24 cellular contexts compared by ENCODE assay signal in genomic region chr10:89963446-89964102, GRCh38.
DNase-seq lines count a peak whose midpoint lies in the region; ATAC-seq and TF ChIP-seq lines count a peak whose summit lies in the region.
"Had no signal": no experiment of that assay in that cellular context is flagged by ENCODE, and none has a peak within 500 bp of the region (broad histone marks: within the 10 kb centered on the region; RNA-seq: fewer than 3 reads in every experiment).

No MANE protein-coding gene starts in this region.

- DNase-seq in mammary epithelial cell (no peak), breast epithelium (ENCODE audit: low spot score in 2 of 2) (no peak), amniotic epithelial cell (ENCODE audit: low read depth) (peak; percentile 27), fibroblast of villous mesenchyme (ENCODE audit: low read depth) (peak; percentile 37), endothelial cell (ENCODE audit: low spot score) (no peak)
- DNase-seq in activated CD8-positive, alpha-beta memory T cell treated with anti-CD3 and anti-CD28 coated beads, Interleukin-2, amount 50 U/mL, for 48 hours, result no peak
- DNase-seq: ACHN, BE2C, Calu3, DMS79 treated with DMSO at 0.1 percent for 48 hours, KBM-7, MG63, NCI-H1105 treated with DMSO at 0.1 percent for 48 hours, NCI-H146, NCI-H2029, NCI-H526 treated with DMSO at 0.1 percent for 48 hours, PC-9, Right ventricle myocardium superior, RPMI8226 had no signal

- no peak overlapping the region for H3K4me3 Mint-ChIP-seq in endothelial cell (ENCODE audit: unreplicated experiment)
- H3K4me3 Mint-ChIP-seq: CD14-positive monocyte had no signal

- H3K36me3 ChIP-seq in mammary epithelial cell (ENCODE audit: insufficient read depth, low read length) (no peaks in the 10 kb centered on the region), breast epithelium (no peaks in the 10 kb centered on the region)
- H3K36me3 ChIP-seq: BE2C, MG63, SJSA1 had no signal

- intact Hi-C loops in mammary epithelial cell (cut with micrococcal nuclease) (no loop called here), breast epithelium (cut with DNase I; ENCODE audit: low total_unique reads) (no loop called here)

- H3K36me3 Mint-ChIP-seq in endothelial cell (ENCODE audit: low read depth, unreplicated experiment), result no peaks in the 10 kb centered on the region
- H3K36me3 Mint-ChIP-seq: CD14-positive monocyte had no signal

- H3K4me1 ChIP-seq in mammary epithelial cell (ENCODE audit: insufficient read depth, low read length), result peaks cover 7% of the 10 kb centered on the region
- no peaks in the 10 kb centered on the region for H3K4me1 ChIP-seq in breast epithelium
- H3K4me1 ChIP-seq: BE2C, SJSA1 had no signal

- TF ChIP-seq CTCF in mammary epithelial cell (conservative IDR thresholded peaks at IDR 0.05 in 1 of 2, IDR thresholded peaks at IDR 0.05 in 1 of 2; ENCODE audit: extremely low read depth in 1 of 2, insufficient read depth in 1 of 2, low read depth in 1 of 2, low read length in 2 of 2), result no peak
- TF ChIP-seq CTCF in breast epithelium (IDR thresholded peaks at IDR 0.05), result no peak
- no peak for TF ChIP-seq CTCF in fibroblast of villous mesenchyme (IDR thresholded peaks at IDR 0.05; ENCODE audit: insufficient read depth, low read depth, low read length)
- no peak for TF ChIP-seq CTCF in endothelial cell (IDR thresholded peaks at IDR 0.05; ENCODE audit: unreplicated experiment)

- no peaks in the 10 kb centered on the region for H3K9me3 Mint-ChIP-seq in endothelial cell (ENCODE audit: unreplicated experiment)

- H3K4me2 ChIP-seq in mammary epithelial cell (ENCODE audit: insufficient read depth, low read depth, low read length), result no peak overlapping the region
- H3K4me2 ChIP-seq: PC-9 had no signal

- no peak overlapping the region for H3K27ac Mint-ChIP-seq in endothelial cell (ENCODE audit: unreplicated experiment)
- H3K27ac Mint-ChIP-seq: CD14-positive monocyte had no signal

- H3K27me3 ChIP-seq in mammary epithelial cell (ENCODE audit: insufficient read depth, low read length) (no peaks in the 10 kb centered on the region), breast epithelium (no peaks in the 10 kb centered on the region)
- H3K27me3 ChIP-seq: BE2C, MG63, SJSA1 had no signal

- H3K27ac ChIP-seq in mammary epithelial cell (ENCODE audit: insufficient read depth, low read depth, low read length) (no peak overlapping the region), breast epithelium (no peak overlapping the region)
- H3K27ac ChIP-seq: 22Rv1, PC-9, SJSA1 had no signal

- BruUV-seq in mammary epithelial cell (replicated peaks; lab: Mats Ljungman, UMichigan), result no TSS peak

- in situ Hi-C loops in mammary epithelial cell (cut with MboI; ENCODE audit: low sequenced_read_pairs in 2 of 2), result no loop called here

- dilution Hi-C loops in mammary epithelial cell (cut with HindIII; ENCODE audit: low sequenced_read_pairs), result no loop called here

- H3K79me2 ChIP-seq in mammary epithelial cell (ENCODE audit: insufficient read depth, low read length), result no peaks in the 10 kb centered on the region

- WGBS in mammary epithelial cell (ENCODE audit: low coverage, missing lambda C conversion rate), result 100% methylated on average over 2 of the region's 2 CpGs

- no peaks in the 10 kb centered on the region for H4K20me1 ChIP-seq in mammary epithelial cell (ENCODE audit: insufficient read depth, low read length)

- no peaks in the 10 kb centered on the region for H3K4me1 Mint-ChIP-seq in endothelial cell (ENCODE audit: unreplicated experiment)
- H3K4me1 Mint-ChIP-seq: CD14-positive monocyte had no signal

- H3K27me3 Mint-ChIP-seq in endothelial cell (ENCODE audit: unreplicated experiment), result peaks cover 1% of the 10 kb centered on the region

- H3K9ac ChIP-seq in mammary epithelial cell (ENCODE audit: insufficient read depth, low read length), result no peak overlapping the region

- ATAC-seq in GM21423 (IDR thresholded peaks at IDR 0.05; ENCODE audit: unreplicated experiment) (no peak), HG03139 (IDR thresholded peaks at IDR 0.05; ENCODE audit: unreplicated experiment) (no peak)

- peak overlapping the region; percentile 27 for H2AFZ ChIP-seq in mammary epithelial cell (ENCODE audit: low read depth, low read length)
- H2AFZ ChIP-seq: PC-9 had no signal

- H3K9me3 ChIP-seq in mammary epithelial cell (replicated peaks; ENCODE audit: insufficient read depth, low read length) (no peaks in the 10 kb centered on the region), breast epithelium (no peaks in the 10 kb centered on the region)
- H3K9me3 ChIP-seq: BE2C, MG63, SJSA1 had no signal

- CTCF ChIA-PET in mammary epithelial cell (lab: Charles Lee; ENCODE audit: low non-redundant PET), result interaction anchor here (0.7 kb wide), 1 partner anchor 110 kb away, joined by 7 read pairs; no protein-coding TSS in a partner anchor

- no peak for TF ChIP-seq POLR2A in breast epithelium (IDR thresholded peaks at IDR 0.05)

- H3K4me3 ChIP-seq in mammary epithelial cell (replicated peaks in 1 of 3; ENCODE audit: insufficient read depth in 1 of 3, low read depth in 2 of 3, low read length in 3 of 3), result no peak overlapping the region
- H3K4me3 ChIP-seq in breast epithelium, result no peak overlapping the region
- no peak overlapping the region for H3K4me3 ChIP-seq in fibroblast of villous mesenchyme (ENCODE audit: low read depth, low read length)
- H3K4me3 ChIP-seq: MG63, PC-9, SJSA1 had no signal

Comparison
In these comparisons a context has a peak if more than half of its experiments do, and no peak if none do; other contexts are left out.
1. DNase-seq: peak in amniotic epithelial cell (single experiment) and fibroblast of villous mesenchyme (single experiment); none in mammary epithelial cell (single experiment), breast epithelium (0 of 2), endothelial cell (single experiment) and activated CD8-positive, alpha-beta memory T cell treated with anti-CD3 and anti-CD28 coated beads, Interleukin-2, amount 50 U/mL, for 48 hours (single experiment).